27 cellular contexts compared by ENCODE assay signal in genomic region chr2:6103372-6103771, GRCh38.
"Had no signal": no experiment of that assay in that cellular context is flagged by ENCODE, and none has a peak within 500 bp of the region (broad histone marks: within the 10 kb centered on the region; RNA-seq: fewer than 3 reads in every experiment).

No MANE protein-coding gene starts in this region.

- H3K4me3 Mint-ChIP-seq: activated CD4-positive, alpha-beta memory T cell treated with anti-CD3 and anti-CD28 coated beads for 36 hours; activated CD4-positive, alpha-beta T cell treated with anti-CD3 and anti-CD28 coated beads for 36 hours; activated CD4-positive, alpha-beta T cell treated with anti-CD3 and anti-CD28 coated beads, Interleukin-2, amount 10 ng/mL, durations not matched to agents 24 days and 14 days; activated naive CD4-positive, alpha-beta T cell treated with anti-CD3 and anti-CD28 coated beads, Interleukin-2, amount 10 ng/mL, durations not matched to agents 7 days and 5 days; activated naive CD8-positive, alpha-beta T cell treated with anti-CD3 and anti-CD28 coated beads, Interleukin-2, amount 10 ng/mL, durations not matched to agents 7 days and 5 days; activated T-cell treated with anti-CD3 and anti-CD28 coated beads, Interleukin-2, amount 50 U/mL, for 24 hours; activated T-cell treated with anti-CD3 and anti-CD28 coated beads, Interleukin-2, amount 50 U/mL, for 72 hours; brain had no signal

- DNase-seq: activated CD4-positive, alpha-beta memory T cell treated with anti-CD3 and anti-CD28 coated beads for 36 hours; activated CD4-positive, alpha-beta T cell treated with anti-CD3 and anti-CD28 coated beads, Interleukin-2, amount 10 ng/mL, durations not matched to agents 24 days and 14 days; activated CD4-positive, CD25-positive, alpha-beta regulatory T cell; activated CD4-positive, CD25-positive, alpha-beta regulatory T cell treated with anti-CD3 and anti-CD28 coated beads, Interleukin-2, amount 50 U/mL, for 72 hours; activated CD8-positive, alpha-beta memory T cell treated with anti-CD3 and anti-CD28 coated beads, Interleukin-2, amount 50 U/mL, for 48 hours; activated gamma-delta T cell; activated naive CD4-positive, alpha-beta T cell; activated naive CD4-positive, alpha-beta T cell treated with anti-CD3 and anti-CD28 coated beads, Interleukin-2, amount 10 ng/mL, durations not matched to agents 7 days and 5 days; activated naive CD8-positive, alpha-beta T cell treated with anti-CD3 and anti-CD28 coated beads, Interleukin-2, amount 10 ng/mL, durations not matched to agents 7 days and 5 days; activated T-cell treated with anti-CD3 and anti-CD28 coated beads for 4 hours; activated T-cell treated with anti-CD3 and anti-CD28 coated beads, Interleukin-2, amount 50 U/mL, for 24 hours; activated T-cell treated with anti-CD3 and anti-CD28 coated beads, Interleukin-2, amount 50 U/mL, for 72 hours; central memory CD4-positive, alpha-beta T cell; cerebellar nuclear complex; effector CD8-positive, alpha-beta T cell; esophagus squamous epithelium; foreskin melanocyte; T-helper 2 cell had no signal

- H3K4me3 ChIP-seq: ascending aorta, breast epithelium, cardiac muscle cell, colonic mucosa, esophagus squamous epithelium, gastroesophageal sphincter had no signal

- H3K27ac ChIP-seq: ascending aorta, breast epithelium, cardiac muscle cell, colonic mucosa, epithelial cell of prostate, esophagus squamous epithelium, gastroesophageal sphincter had no signal

- H3K9me3 Mint-ChIP-seq: activated CD4-positive, alpha-beta T cell treated with anti-CD3 and anti-CD28 coated beads, Interleukin-2, amount 10 ng/mL, durations not matched to agents 24 days and 14 days had no signal

- H3K36me3 Mint-ChIP-seq: activated CD4-positive, alpha-beta memory T cell treated with anti-CD3 and anti-CD28 coated beads for 36 hours; activated naive CD4-positive, alpha-beta T cell treated with anti-CD3 and anti-CD28 coated beads, Interleukin-2, amount 10 ng/mL, durations not matched to agents 7 days and 5 days; activated naive CD4-positive, alpha-beta T cell treated with anti-CD3 and anti-CD28 coated beads, Interleukin-2, amount 50 U/mL, for 72 hours; activated naive CD8-positive, alpha-beta T cell treated with anti-CD3 and anti-CD28 coated beads, Interleukin-2, amount 10 ng/mL, durations not matched to agents 7 days and 5 days had no signal

- H3K36me3 ChIP-seq: ascending aorta, breast epithelium, cardiac muscle cell, colonic mucosa, esophagus squamous epithelium, gastroesophageal sphincter had no signal

- H3K27me3 ChIP-seq: ascending aorta, breast epithelium, cardiac muscle cell, colonic mucosa, esophagus squamous epithelium, gastroesophageal sphincter had no signal

- H3K9me3 ChIP-seq: ascending aorta, breast epithelium, colonic mucosa, gastroesophageal sphincter had no signal

- H3K4me1 Mint-ChIP-seq: activated CD4-positive, alpha-beta T cell treated with anti-CD3 and anti-CD28 coated beads for 36 hours; activated CD4-positive, alpha-beta T cell treated with anti-CD3 and anti-CD28 coated beads, Interleukin-2, amount 10 ng/mL, durations not matched to agents 24 days and 14 days; activated naive CD4-positive, alpha-beta T cell treated with anti-CD3 and anti-CD28 coated beads, Interleukin-2, amount 10 ng/mL, durations not matched to agents 7 days and 5 days; activated naive CD8-positive, alpha-beta T cell treated with anti-CD3 and anti-CD28 coated beads, Interleukin-2, amount 10 ng/mL, durations not matched to agents 7 days and 5 days had no signal

- H3K27ac Mint-ChIP-seq: activated CD4-positive, alpha-beta memory T cell treated with anti-CD3 and anti-CD28 coated beads for 36 hours; activated CD4-positive, alpha-beta T cell treated with anti-CD3 and anti-CD28 coated beads for 36 hours; activated CD4-positive, alpha-beta T cell treated with anti-CD3 and anti-CD28 coated beads, Interleukin-2, amount 10 ng/mL, durations not matched to agents 24 days and 14 days; activated naive CD4-positive, alpha-beta T cell treated with anti-CD3 and anti-CD28 coated beads, Interleukin-2, amount 10 ng/mL, durations not matched to agents 7 days and 5 days; activated naive CD4-positive, alpha-beta T cell treated with anti-CD3 and anti-CD28 coated beads, Interleukin-2, amount 50 U/mL, for 72 hours; activated naive CD8-positive, alpha-beta T cell treated with anti-CD3 and anti-CD28 coated beads, Interleukin-2, amount 10 ng/mL, durations not matched to agents 7 days and 5 days; activated T-cell treated with anti-CD3 and anti-CD28 coated beads, Interleukin-2, amount 50 U/mL, for 24 hours; activated T-cell treated with anti-CD3 and anti-CD28 coated beads, Interleukin-2, amount 50 U/mL, for 72 hours; brain had no signal

- H3K27me3 Mint-ChIP-seq: activated CD4-positive, alpha-beta memory T cell treated with anti-CD3 and anti-CD28 coated beads for 36 hours; activated CD4-positive, alpha-beta T cell treated with anti-CD3 and anti-CD28 coated beads for 36 hours; activated CD4-positive, alpha-beta T cell treated with anti-CD3 and anti-CD28 coated beads, Interleukin-2, amount 10 ng/mL, durations not matched to agents 24 days and 14 days; activated naive CD4-positive, alpha-beta T cell treated with anti-CD3 and anti-CD28 coated beads, Interleukin-2, amount 10 ng/mL, durations not matched to agents 7 days and 5 days; activated naive CD8-positive, alpha-beta T cell treated with anti-CD3 and anti-CD28 coated beads, Interleukin-2, amount 10 ng/mL, durations not matched to agents 7 days and 5 days; activated T-cell treated with anti-CD3 and anti-CD28 coated beads, Interleukin-2, amount 50 U/mL, for 24 hours had no signal
